Comparison of ENCODE assay signal across 8 cellular contexts in genomic region chr6:110179406-110180227, GRCh38. TPM values are rescaled to one million over a fixed set of nuclear protein-coding genes. Genes with fewer than 3 reads are reported as not detected.
DNase-seq lines count a peak whose midpoint lies in the region; ATAC-seq and TF ChIP-seq lines count a peak whose summit lies in the region.

Gene WASF1, minus strand, starts transcription at chr6:110179670. Its CDS starts 52,069 bp downstream, at chr6:110127601.

- WGBS in liver: under 1% methylated on average over 62 of the region's 62 CpGs

- peak within 1 kb of the TSS; percentile 73 to 94 (median 88) for H3K27ac ChIP-seq in dorsolateral prefrontal cortex
- H3K27ac ChIP-seq in liver (ENCODE audit: low read depth in 1 of 2, low read length in 2 of 2): peak within 1 kb of the TSS; percentile 76 to 84

- peak; percentile 89 for ATAC-seq in GM19438 (IDR thresholded peaks at IDR 0.05; ENCODE audit: low read depth, unreplicated experiment)
- peak; percentile 82 for ATAC-seq in HG03571 (IDR thresholded peaks at IDR 0.05; ENCODE audit: unreplicated experiment)

- peaks cover 2 to 43% (median 34%) of the 10 kb centered on the region in 4 donors for H3K4me1 ChIP-seq in liver (ENCODE audit: control insufficient read depth in 4 of 4, insufficient read depth in 4 of 4, low read length in 3 of 4)

- DNase-seq in C1 segment of cervical spinal cord (lab: John Stamatoyannopoulos, UW) (peak; percentile 62 to 99 (median 92)), NCI-H774 (lab: John Stamatoyannopoulos, UW) (peak; percentile 100), dorsolateral prefrontal cortex (peak; percentile 94 to 97 (median 96))
- DNase-seq in activated CD4-positive, alpha-beta T cell treated with anti-CD3 and anti-CD28 coated beads, Interleukin-2, amount 50 U/mL, for 48 hours: peak; percentile 86 to 91
- DNase-seq in stimulated activated CD4-positive, alpha-beta T cell treated with anti-CD3 and anti-CD28 coated beads, Interleukin-4, amount 100 ng/mL, for 1 hour: peak; percentile 88

- H3K4me3 ChIP-seq in dorsolateral prefrontal cortex: peak within 1 kb of the TSS; percentile 49 to 100 (median 90)
- H3K4me3 ChIP-seq in liver (ENCODE audit: low read depth in 1 of 3, low read length in 3 of 3): peak within 1 kb of the TSS; percentile 60 to 96 (median 76)

- H3K9me3 ChIP-seq in liver (ENCODE audit: control insufficient read depth in 4 of 4, low read length in 3 of 4): no peaks in the 10 kb centered on the region

- H3K27me3 ChIP-seq in dorsolateral prefrontal cortex (no peaks in the 10 kb centered on the region), liver (ENCODE audit: control insufficient read depth in 4 of 4, insufficient read depth in 4 of 4, low read length in 3 of 4) (no peaks in the 10 kb centered on the region)

- H3K36me3 ChIP-seq in liver (ENCODE audit: control insufficient read depth in 4 of 4, insufficient read depth in 3 of 4, low read depth in 1 of 4, low read length in 3 of 4): no peaks in the 10 kb centered on the region

- TF ChIP-seq RAD21 in liver (IDR thresholded peaks at IDR 0.05): peak; percentile 21 to 37

- H3K9ac ChIP-seq in liver (ENCODE audit: low read depth in 1 of 2, low read length in 2 of 2): peak within 1 kb of the TSS; percentile 84

- TF ChIP-seq CTCF in dorsolateral prefrontal cortex (IDR thresholded peaks at IDR 0.05 in 54 of 56, conservative IDR thresholded peaks at IDR 0.05 in 2 of 56; ENCODE audit: low read depth in 1 of 56, partially characterized antibody in 56 of 56) (peak in 21 of 56 donors; percentile 2 to 52 (median 29)), liver (IDR thresholded peaks at IDR 0.05; ENCODE audit: low read depth, low read length, missing input control) (no peak)

- intact Hi-C loops in dorsolateral prefrontal cortex (cut with DNase I): loop anchor here (2.0 to 5.0 kb wide), 2 partner anchors 211 to 487 kb away; partner anchors contain the start of genes AK9 (in 2 of the 2) and FIG4 (in 2 of the 2)

TF ChIP-seq in liver, 16 proteins besides CTCF, POLR2A, EP300 and RAD21:
- TF ChIP-seq RXRA (IDR thresholded peaks at IDR 0.05) (peak; percentile 43 to 54), GABPA (IDR thresholded peaks at IDR 0.05 in 1 of 2, conservative IDR thresholded peaks at IDR 0.05 in 1 of 2) (peak; percentile 66 to 91), TAF1 (conservative IDR thresholded peaks at IDR 0.05) (no peak), HNF4A (conservative IDR thresholded peaks at IDR 0.05) (no peak), ZBTB33 (IDR thresholded peaks at IDR 0.05) (peak; percentile 96), HNF4G (IDR thresholded peaks at IDR 0.05) (no peak), SP1 (IDR thresholded peaks at IDR 0.05) (peak; percentile 95), NR2F2 (IDR thresholded peaks at IDR 0.05) (peak; percentile 44), ATF3 (IDR thresholded peaks at IDR 0.05) (peak; percentile 22), MAX (IDR thresholded peaks at IDR 0.05) (peak; percentile 92), YY1 (IDR thresholded peaks at IDR 0.05) (peak; percentile 84), FOXA2 (IDR thresholded peaks at IDR 0.05) (no peak), JUND (IDR thresholded peaks at IDR 0.05) (no peak), REST (IDR thresholded peaks at IDR 0.05) (peak; percentile 72), FOXA1 (IDR thresholded peaks at IDR 0.05) (no peak), EGR1 (IDR thresholded peaks at IDR 0.05; ENCODE audit: low read depth in 2 of 2) (peak; percentile 90 to 93)

RNA-seq across cellular contexts. Expression of gene WASF1, which starts in this region (rescaled TPM):
- total RNA-seq in dorsolateral prefrontal cortex: 100 to 1,000 TPM in 106 of 120 experiments, 10 to 100 TPM in 14; 44.7 to 218 (median 145) TPM
- 1 to 10 TPM; 3.5 to 5.5 TPM for total RNA-seq in liver
- polyA plus RNA-seq in liver: 1 to 10 TPM; 3.2 to 3.3 TPM

Comparison
In these comparisons a context has a peak if more than half of its experiments do, and no peak if none do; other contexts are left out.
1. Peak in every context shown above with its lines: DNase-seq, ATAC-seq, H3K4me3 ChIP-seq and H3K27ac ChIP-seq.
2. RNA of gene WASF1 (total RNA-seq): 44.7 to 218 TPM in dorsolateral prefrontal cortex; 3.5 to 5.5 TPM in liver; every median in the first group is over 4 times any median in the second.